ENCODE assay signal across 2 cellular contexts in genomic region chr19:8379156-8379891, GRCh38.
A peak's percentile ranks its signal among the peaks of the same experiment; 100 is the strongest.
TF ChIP-seq lines count a peak whose summit lies in the region.

No MANE protein-coding gene starts in this region.

TF ChIP-seq in A549, 52 proteins besides CTCF, POLR2A, EP300 and RAD21:
- peak; percentile 80 for TF ChIP-seq MAFK (IDR thresholded peaks at IDR 0.05; ENCODE audit: partially characterized antibody)
TF ChIP-seq in A549: peak in this region for 1; not testable (repeated sequence) for 51.

TF ChIP-seq in HepG2, 621 proteins besides CTCF, POLR2A, EP300 and RAD21:
- TF ChIP-seq MAFF (IDR thresholded peaks at IDR 0.05; ENCODE audit: low read depth, low read length), result peak; percentile 26; the same call in 1 of the 2 replicates
- 0 out of 2 replicates have a peak, but pooled peaks have one; percentile 36 for TF ChIP-seq NFYC (CRISPR knock-in tag; IDR thresholded peaks at IDR 0.05)
- peak; percentile 61 for TF ChIP-seq NFYB (CRISPR knock-in tag; IDR thresholded peaks at IDR 0.05)
- TF ChIP-seq MAFK (conservative IDR thresholded peaks at IDR 0.05 in 1 of 2, IDR thresholded peaks at IDR 0.05 in 1 of 2; ENCODE audit: low read length in 2 of 2), result peak in 1 of 2 experiments; percentile 52; a peak in 3 of 4 replicates
